9 cellular contexts compared by ENCODE assay signal in genomic region chr13:74850893-74851292, GRCh38.
"Had no signal": no experiment of that assay in that cellular context is flagged by ENCODE, and none has a peak within 500 bp of the region (broad histone marks: within the 10 kb centered on the region; RNA-seq: fewer than 3 reads in every experiment).

No MANE protein-coding gene starts in this region.

- H3K36me3 Mint-ChIP-seq: IgD-negative memory B cell had no signal

- H3K27ac Mint-ChIP-seq: IgD-negative memory B cell had no signal

- H3K27ac ChIP-seq: HL-60, KMS-11 had no signal

- H3K9me3 Mint-ChIP-seq: IgD-negative memory B cell had no signal

- FAIRE-seq: H54, HepG2 had no signal

- H3K27me3 Mint-ChIP-seq: IgD-negative memory B cell had no signal

- H3K9ac ChIP-seq: KMS-11 had no signal

- DNase-seq: GOT3, H9, HCEC 1CT, KBM-7 had no signal

- H3K4me1 Mint-ChIP-seq: IgD-negative memory B cell had no signal

- H3K4me3 Mint-ChIP-seq: H9, IgD-negative memory B cell had no signal

- ATAC-seq: HepG2 had no signal

- H3K4me2 ChIP-seq: KMS-11 had no signal
